8 cellular contexts compared by ENCODE assay signal in the genomic region with DNA sequence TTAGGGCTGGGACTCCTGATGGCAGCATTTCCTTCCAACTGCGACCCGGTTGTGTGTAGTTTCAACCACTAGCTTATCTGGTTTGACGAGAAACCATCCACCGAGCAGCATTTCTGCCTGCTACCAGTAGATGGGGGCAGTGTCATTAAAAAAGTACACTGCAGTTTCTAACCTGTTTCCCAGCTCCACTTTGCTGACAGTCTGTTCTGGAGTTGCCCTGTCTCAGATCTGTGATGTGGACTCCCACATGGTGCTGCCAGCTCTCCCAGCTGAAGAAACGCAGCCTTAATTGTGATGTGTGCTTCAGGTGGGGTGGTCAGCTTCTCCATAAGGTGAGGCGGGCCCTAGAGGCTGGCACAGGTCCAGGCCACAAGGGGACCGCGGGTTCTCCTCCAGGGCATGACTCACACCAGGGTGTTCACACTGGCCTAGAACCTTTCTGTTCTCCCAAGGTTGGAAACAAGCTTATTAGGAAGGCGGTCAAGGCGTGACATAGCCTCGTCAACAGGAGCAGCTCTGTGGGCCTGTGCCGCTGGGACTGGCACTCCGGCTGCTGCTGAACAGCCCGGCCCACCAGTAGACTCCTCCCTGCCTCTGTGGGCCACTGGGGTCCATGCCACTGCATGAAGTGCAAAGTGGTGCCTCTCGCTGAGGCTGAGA. TPM values are rescaled to one million over a fixed set of nuclear protein-coding genes. Genes with fewer than 3 reads are reported as not detected.
DNase-seq lines count a peak whose midpoint lies in the region; ATAC-seq and TF ChIP-seq lines count a peak whose summit lies in the region.

No MANE protein-coding gene starts in this region.

- peak overlapping the region; percentile 71 for H2AFZ ChIP-seq in GM23248

- in situ Hi-C loops in GM23248 (cut with MboI): loop anchor here (10.0 kb wide), 1 partner anchor 422 kb away; no protein-coding TSS in a partner anchor

- peak; percentile 76 to 87 (median 81) for TF ChIP-seq CTCF in ovary (IDR thresholded peaks at IDR 0.05)
- peak; percentile 87 for TF ChIP-seq CTCF in upper lobe of right lung (IDR thresholded peaks at IDR 0.05)

- H3K4me3 ChIP-seq in GM23248: 0 out of 2 replicates have a peak overlapping the region, but pooled peaks have one; percentile 6
- H3K4me3 ChIP-seq in ovary: no peak overlapping the region
- H3K4me3 ChIP-seq in upper lobe of right lung: no peak overlapping the region

- TF ChIP-seq POLR2A in ovary (IDR thresholded peaks at IDR 0.05): no peak

- TF ChIP-seq EP300 in ovary (IDR thresholded peaks at IDR 0.05): no peak

- no peaks in the 10 kb centered on the region for H4K20me1 ChIP-seq in GM23248 (ENCODE audit: insufficient read depth)

- H3K27ac ChIP-seq in GM23248 (peak overlapping the region; percentile 25), ovary (no peak overlapping the region), upper lobe of right lung (no peak overlapping the region)

- H3K36me3 ChIP-seq in GM23248 (ENCODE audit: low read depth) (no peaks in the 10 kb centered on the region), ovary (no peaks in the 10 kb centered on the region), upper lobe of right lung (no peaks in the 10 kb centered on the region)

- H3K79me2 ChIP-seq in GM23248 (ENCODE audit: insufficient read depth): no peaks in the 10 kb centered on the region

- peak overlapping the region; percentile 36 for H3K4me2 ChIP-seq in GM23248 (ENCODE audit: unreplicated experiment)

- intact Hi-C loops in ovary (cut with DNase I): loop anchor here in 3 of 4 donors (5.0 to 10.0 kb wide), 4 partner anchors 422 to 842 kb away; no protein-coding TSS in a partner anchor
- intact Hi-C loops in upper lobe of right lung (cut with DNase I): loop anchor here (5.0 kb wide), 1 partner anchor 575 kb away; no protein-coding TSS in a partner anchor

- ATAC-seq in upper lobe of right lung: peak; percentile 84

- WGBS in GM23248 (ENCODE audit: low coverage in 1 of 2, low lambda C conversion rate in 2 of 2, missing lambda C conversion rate in 2 of 2), 2 experiments: 7 to 8% methylated on average over 15 of the region's 15 CpGs
- 32 to 36% (median 36%) methylated on average over 15 of the region's 15 CpGs for WGBS in ovary, 3 donors

- H3K9me3 ChIP-seq in GM23248 (ENCODE audit: low read depth) (no peaks in the 10 kb centered on the region), ovary (no peaks in the 10 kb centered on the region), upper lobe of right lung (no peaks in the 10 kb centered on the region)

- 0 out of 2 replicates have a peak overlapping the region, but pooled peaks have one; percentile 8 for H3K9ac ChIP-seq in GM23248

- DNase-seq in DMS 273 treated with DMSO at 0.1 percent for 48 hours (lab: John Stamatoyannopoulos, UW) (peak; percentile 86), GM23248 (peak; percentile 91), NAMALWA (ENCODE audit: low spot score) (peak; percentile 90), SHP77 treated with DMSO at 0.1 percent for 48 hours (lab: John Stamatoyannopoulos, UW) (peak; percentile 29), foreskin melanocyte (peak; percentile 80), ovary (peak; percentile 54 to 75 (median 68)), upper lobe of right lung (peak; percentile 76)
- DNase-seq in activated gamma-delta T cell treated with anti-CD3 and anti-CD28 coated beads, Interleukin-2, amount 50 U/mL, for 16 hours (ENCODE audit: low read depth): peak; percentile 35

- peaks cover 12% of the 10 kb centered on the region for H3K4me1 ChIP-seq in GM23248 (ENCODE audit: insufficient read depth)
- H3K4me1 ChIP-seq in ovary (ENCODE audit: insufficient read depth): peaks cover 5% of the 10 kb centered on the region
- peaks cover 26% of the 10 kb centered on the region for H3K4me1 ChIP-seq in upper lobe of right lung

- H3K27me3 ChIP-seq in GM23248 (replicated peaks; ENCODE audit: insufficient read depth) (no peaks in the 10 kb centered on the region), ovary (no peaks in the 10 kb centered on the region), upper lobe of right lung (no peaks in the 10 kb centered on the region)

- no peaks in the 10 kb centered on the region for H3K9me2 ChIP-seq in GM23248 (ENCODE audit: insufficient read depth)

- H3F3A ChIP-seq in GM23248 (ENCODE audit: insufficient read depth): no peaks in the 10 kb centered on the region; the same call in 1 of the 2 replicates

RNA-seq across cellular contexts. Expression of a gene that starts 2.9 kb away (rescaled TPM):
- 19.0 and 23.0 TPM in 2 replicates for total RNA-seq in GM23248 (2014; rRNA removed; shearing (Covaris generic))
- 8.0 and 8.8 TPM in 2 replicates for polyA plus RNA-seq in GM23248 (2016; fragmentation: Nextera tagmentation; extraction: Ambion mirVana)
- 10 to 100 TPM in 1 of 7 donors, 1 to 10 TPM in 6; 4.0 to 12.1 (median 6.3) TPM for total RNA-seq in ovary
- polyA plus RNA-seq in ovary: 10 to 100 TPM in 1 of 2 donors, 1 to 10 TPM in 1; 5.3 to 10.9 TPM
- 25.7 TPM for total RNA-seq in upper lobe of right lung

RNA-seq across cellular contexts. Expression of a gene that starts 10.8 kb away (rescaled TPM):
- total RNA-seq in GM23248 (2014; rRNA removed; shearing (Covaris generic)): 27.2 and 36.5 TPM in 2 replicates
- polyA plus RNA-seq in GM23248 (2016; fragmentation: Nextera tagmentation; extraction: Ambion mirVana) (26.9 and 31.1 TPM in 2 replicates), ovary (10 to 100 TPM; 26.8 to 46.6 TPM)
- total RNA-seq in ovary (10 to 100 TPM; 27.0 to 45.9 (median 31.5) TPM), upper lobe of right lung (36.8 TPM)

RNA-seq across cellular contexts. Expression of a gene that starts 49.6 kb away (rescaled TPM):
- total RNA-seq in GM23248 (2014; rRNA removed; shearing (Covaris generic)): 14.6 and 26.3 TPM in 2 replicates
- polyA plus RNA-seq in GM23248 (2016; fragmentation: Nextera tagmentation; extraction: Ambion mirVana) (13.1 and 14.3 TPM in 2 replicates), ovary (10 to 100 TPM in 1 of 2 donors, 1 to 10 TPM in 1; 8.6 to 12.3 TPM)
- total RNA-seq in ovary (1 to 10 TPM; 3.4 to 9.6 (median 5.6) TPM), upper lobe of right lung (25.3 TPM)

Comparison
In these comparisons a context has a peak if more than half of its experiments do, and no peak if none do; other contexts are left out.
1. DNase-seq: peak in every context shown above with its lines; median percentile 91 in GM23248; 90 in NAMALWA; 86 in DMS 273 treated with DMSO at 0.1 percent for 48 hours; 80 in foreskin melanocyte; 76 in upper lobe of right lung; 68 in ovary; 35 in activated gamma-delta T cell treated with anti-CD3 and anti-CD28 coated beads, Interleukin-2, amount 50 U/mL, for 16 hours; 29 in SHP77 treated with DMSO at 0.1 percent for 48 hours.